In genomic region chr16:1765826-1766225, GRCh38 we compare ENCODE assay signal across 21 cellular contexts.
"Had no signal": no experiment of that assay in that cellular context is flagged by ENCODE, and none has a peak within 500 bp of the region (broad histone marks: within the 10 kb centered on the region; RNA-seq: fewer than 3 reads in every experiment).

No MANE protein-coding gene starts in this region.

- H3K27me3 ChIP-seq: MG63, SJCRH30 had no signal

- DNase-seq: Karpas-422, KG1, MG63, NCI-H1092, NCI-H1105 treated with DMSO at 0.1 percent for 48 hours, NCI-H1417 treated with DMSO at 0.1 percent for 48 hours, NCI-H146, NCI-H1694 treated with DMSO at 0.1 percent for 48 hours, NCI-H1930, NCI-H2081, NCI-H2107, NCI-H2227 treated with DMSO at 0.1 percent for 48 hours, NCI-H446, NCI-H510A, NCI-H524 treated with DMSO at 0.1 percent for 48 hours, NCI-H69, NCI-H774, SHP77 treated with DMSO at 0.1 percent for 48 hours, SJCRH30 had no signal

- ATAC-seq: Right ventricle myocardium inferior, SK-N-SH treated with all-trans-retinoic acid at 6 μM for 48 hours had no signal

- H3K9me3 ChIP-seq: MG63, SJCRH30 had no signal

- H3K4me3 ChIP-seq: MG63, SJCRH30 had no signal

- H3K27ac ChIP-seq: SJCRH30 had no signal

- H3K4me1 ChIP-seq: SJCRH30 had no signal
